25 cellular contexts compared by ENCODE assay signal in the genomic region with DNA sequence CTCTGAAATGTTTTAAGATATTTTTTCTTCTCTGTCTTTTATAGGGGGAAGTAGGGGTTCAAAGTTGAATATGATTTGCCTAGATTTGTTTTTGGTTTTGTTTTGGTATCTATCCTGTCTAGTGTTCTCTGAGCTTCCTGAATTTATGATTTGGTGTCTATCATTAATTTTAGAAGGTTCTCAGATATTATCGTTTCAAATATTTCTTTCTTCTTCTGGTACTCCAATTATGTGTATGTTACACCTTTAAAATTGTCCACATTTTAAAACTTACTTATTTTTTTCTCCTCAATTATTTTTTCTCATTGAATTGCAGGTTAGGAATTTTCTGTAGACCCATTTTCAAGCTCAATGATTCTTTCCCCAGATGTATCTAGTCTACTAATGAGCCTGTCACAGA.
"Had no signal": no experiment of that assay in that cellular context is flagged by ENCODE, and none has a peak within 500 bp of the region (broad histone marks: within the 10 kb centered on the region; RNA-seq: fewer than 3 reads in every experiment).

No MANE protein-coding gene starts in this region.

- H3K4me1 ChIP-seq: stomach, suprapubic skin, testis, tibial artery, transverse colon, upper lobe of left lung, upper lobe of right lung, uterus, vagina had no signal

- ATAC-seq: stimulated activated effector memory CD8-positive, alpha-beta T cell treated with anti-CD3 and anti-CD28 coated beads, Interleukin-12 subunit alpha, Interleukin-12 subunit beta, amount 100 ng/mL, for 72 hours; stimulated activated memory B cell treated with anti-CD40 and anti-IgM and Interleukin-4, amounts not matched to agents 10 μg/mL and 1 μg/mL and 100 μg/mL, for 72 hours; stimulated activated naive B cell treated with anti-CD40 and anti-IgM and Interleukin-4, amounts not matched to agents 10 μg/mL and 1 μg/mL and 100 μg/mL, for 72 hours; stimulated activated naive CD8-positive, alpha-beta T cell treated with anti-CD3 and anti-CD28 coated beads, Interleukin-15, amount 100 ng/mL, for 72 hours; stimulated activated naive CD8-positive, alpha-beta T cell treated with anti-CD3 and anti-CD28 coated beads, Interleukin-15, Interleukin-2, amounts not matched to agents 100 U/mL and 50 U/mL, for 24 hours; upper lobe of right lung had no signal

- DNase-seq: stimulated activated CD4-positive, alpha-beta T cell treated with anti-CD3 and anti-CD28 coated beads, Interleukin-2, amount 100 ng/mL, for 48 hours; stimulated activated CD4-positive, alpha-beta T cell treated with anti-CD3 and anti-CD28 coated beads, Interleukin-4, amount 100 ng/mL, for 1 hour; stimulated activated CD4-positive, alpha-beta T cell treated with anti-CD3 and anti-CD28 coated beads, Interleukin-4, amount 100 ng/mL, for 24 hours; stimulated activated CD4-positive, alpha-beta T cell treated with anti-CD3 and anti-CD28 coated beads, Interleukin-4, amount 100 ng/mL, for 4 hours; stimulated activated CD8-positive, alpha-beta memory T cell treated with anti-CD3 and anti-CD28 coated beads, Interleukin-4, amount 100 ng/mL, for 48 hours; stimulated activated naive B cell treated with anti-CD40 and anti-IgM and Interleukin-4, amounts not matched to agents 10 μg/mL and 1 μg/mL and 100 μg/mL, for 72 hours; stimulated activated naive CD4-positive, alpha-beta T cell; stimulated activated naive CD4-positive, alpha-beta T cell treated with Interleukin-2 at 50 U/mL for 16 hours; stimulated activated naive CD8-positive, alpha-beta T cell treated with anti-CD3 and anti-CD28 coated beads, Interleukin-15, amount 100 ng/mL, for 72 hours; stimulated activated naive CD8-positive, alpha-beta T cell treated with anti-CD3 and anti-CD28 coated beads, Interleukin-15, Interleukin-2, amounts not matched to agents 100 U/mL and 50 U/mL, for 24 hours; stomach; substantia nigra; testis; thyroid gland; tibial artery; transverse colon; upper lobe of left lung; upper lobe of right lung; uterus had no signal

- H3K36me3 ChIP-seq: stomach, suprapubic skin, thoracic aorta, thyroid gland, tibial artery, tibial nerve, transverse colon, upper lobe of left lung, upper lobe of right lung, uterus, vagina had no signal

- H3K27ac ChIP-seq: stomach, suprapubic skin, testis, thoracic aorta, thyroid gland, tibial artery, tibial nerve, transverse colon, upper lobe of left lung, upper lobe of right lung, uterus, vagina had no signal

- H3K27me3 ChIP-seq: stomach, suprapubic skin, testis, thyroid gland, tibial artery, tibial nerve, transverse colon, upper lobe of left lung, upper lobe of right lung, uterus, vagina had no signal

- H3K4me3 ChIP-seq: stomach, suprapubic skin, testis, thoracic aorta, thyroid gland, tibial artery, tibial nerve, transverse colon, upper lobe of left lung, upper lobe of right lung, uterus, vagina had no signal

- H3K9me3 ChIP-seq: testis, thyroid gland, transverse colon, upper lobe of right lung, vagina had no signal
